18 cellular contexts compared by ENCODE assay signal in the genomic region with DNA sequence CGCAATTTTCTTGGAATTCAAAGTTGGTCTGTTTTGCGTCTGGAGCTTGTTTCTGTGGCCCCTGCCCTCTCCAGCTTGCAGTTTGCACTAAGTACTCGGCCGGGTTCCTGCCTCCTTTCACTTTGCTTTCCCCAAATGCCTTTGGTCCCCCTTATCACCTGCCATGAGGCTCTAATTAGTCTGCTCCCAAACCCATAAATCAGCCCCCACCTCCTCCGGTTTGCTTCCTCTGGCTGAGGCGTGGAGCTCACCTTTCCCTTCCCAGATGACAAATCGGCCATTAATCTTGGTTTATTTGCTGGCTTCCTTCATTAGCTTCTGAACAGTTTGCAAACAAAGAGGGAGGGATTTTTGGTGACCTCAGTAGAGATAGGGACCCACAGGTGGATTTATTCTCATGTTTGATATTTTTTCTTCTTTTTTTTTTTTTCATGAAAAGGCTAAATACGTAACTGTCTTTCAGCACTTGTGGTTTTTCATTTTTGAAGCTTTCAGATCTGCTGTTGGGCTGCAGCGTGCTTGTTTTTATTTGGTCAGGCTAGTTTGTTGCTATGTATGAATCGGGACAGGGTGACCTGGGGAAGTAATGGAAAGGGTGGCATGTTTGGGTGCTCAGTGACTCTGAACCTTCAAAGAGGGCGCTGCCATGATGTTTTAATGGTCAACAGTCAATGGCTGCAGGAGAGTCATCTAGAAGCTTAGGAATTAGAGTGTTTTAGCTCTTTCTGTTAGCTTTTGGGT.
"Had no signal": no experiment of that assay in that cellular context is flagged by ENCODE, and none has a peak within 500 bp of the region (broad histone marks: within the 10 kb centered on the region; RNA-seq: fewer than 3 reads in every experiment).

No MANE protein-coding gene starts in this region.

- H3K4me1 ChIP-seq: right atrium auricular region, vagina had no signal

- ATAC-seq: activated CD8-positive, alpha-beta T cell treated with anti-CD3 and anti-CD28 coated beads, Interleukin-2, amount 10 ng/mL, durations not matched to agents 7 days and 5 days; left ventricle myocardium superior; naive thymus-derived CD8-positive, alpha-beta T cell had no signal

- H3K4me3 ChIP-seq: right atrium auricular region, skin epidermis, tibial artery, vagina had no signal

- H3K9me3 ChIP-seq: right atrium auricular region, tibial artery, vagina had no signal

- H3K36me3 ChIP-seq: right atrium auricular region, tibial artery, vagina had no signal

- DNase-seq: activated B cell treated with CpG ODN at 0.5 μM for 24 hours; activated CD4-positive, alpha-beta T cell treated with anti-CD3 and anti-CD28 coated beads, Interleukin-2, amount 10 ng/mL, durations not matched to agents 24 days and 14 days; activated CD8-positive, alpha-beta memory T cell treated with anti-CD3 and anti-CD28 coated beads, Interleukin-2, amount 50 U/mL, for 4 hours; activated CD8-positive, alpha-beta T cell treated with anti-CD3 and anti-CD28 coated beads, Interleukin-2, amount 10 ng/mL, durations not matched to agents 7 days and 5 days; activated gamma-delta T cell treated with Interleukin-2 at 50 U/mL for 16 hours; activated T-cell treated with anti-CD3 and anti-CD28 coated beads, Interleukin-2, amount 50 U/mL, for 48 hours; amniotic stem cell; caudate nucleus; hippocampal formation; left ventricle myocardium superior; naive thymus-derived CD8-positive, alpha-beta T cell; posterior cingulate gyrus; stimulated activated CD4-positive, alpha-beta T cell treated with anti-CD3 and anti-CD28 coated beads, Interleukin-4, amount 100 ng/mL, for 24 hours; stimulated activated naive CD4-positive, alpha-beta T cell; tibial artery had no signal

- H3K27ac ChIP-seq: right atrium auricular region, skin epidermis, tibial artery, vagina had no signal

- H3K27me3 ChIP-seq: right atrium auricular region, tibial artery, vagina had no signal
